18 cellular contexts compared by ENCODE assay signal in the genomic region with DNA sequence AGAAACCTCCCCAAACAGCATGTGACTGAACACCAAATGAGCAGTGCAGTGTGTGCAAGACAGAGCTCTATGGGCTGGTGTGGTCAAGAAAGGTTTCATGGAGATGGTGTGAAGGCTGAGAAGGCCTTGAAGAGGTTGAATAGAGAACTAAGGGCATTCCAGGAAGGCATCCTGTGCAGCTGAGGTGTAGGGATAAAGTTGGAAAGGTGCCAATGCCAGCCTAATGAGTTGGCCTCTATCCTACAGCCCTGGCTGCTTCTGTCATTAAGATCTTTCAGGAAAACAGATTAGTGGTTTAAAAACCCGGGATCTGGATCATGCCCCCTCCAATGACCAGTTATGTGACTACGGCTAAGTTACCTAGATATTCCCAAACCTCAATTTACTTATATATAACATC. TPM values are rescaled to one million over a fixed set of nuclear protein-coding genes. Genes with fewer than 3 reads are reported as not detected.
A peak's percentile ranks its signal among the peaks of the same experiment; 100 is the strongest.
DNase-seq lines count a peak whose midpoint lies in the region; ATAC-seq, FAIRE-seq and TF ChIP-seq lines count a peak whose summit lies in the region.
"Had no signal": no experiment of that assay in that cellular context is flagged by ENCODE, and none has a peak within 500 bp of the region (broad histone marks: within the 10 kb centered on the region; RNA-seq: fewer than 3 reads in every experiment).

No MANE protein-coding gene starts in this region.

- H3K9ac ChIP-seq in keratinocyte (ENCODE audit: control insufficient read depth, extremely low read depth, insufficient read depth, low read length), result no peak overlapping the region

- H3K9me1 ChIP-seq in keratinocyte (ENCODE audit: control insufficient read depth, extremely low read depth, insufficient read depth, low read length), result no peaks in the 10 kb centered on the region

- H3K4me3 ChIP-seq in keratinocyte (ENCODE audit: control insufficient read depth in 2 of 3, extremely low read depth in 1 of 3, insufficient read depth in 2 of 3, low read depth in 1 of 3, low read length in 3 of 3) (no peak overlapping the region), suprapubic skin (no peak overlapping the region)
- H3K4me3 ChIP-seq: A549 had no signal

- WGBS in suprapubic skin, result 96% methylated on average over 2 of the region's 2 CpGs

- DNase-seq in NCI-H345 (lab: John Stamatoyannopoulos, UW) (peak; percentile 36), NCI-H345 treated with DMSO at 0.1 percent for 48 hours (lab: John Stamatoyannopoulos, UW; ENCODE audit: unreplicated experiment) (no peak), HT-29 (ENCODE audit: low spot score) (peak; percentile 26), NCI-H2196 treated with DMSO at 0.1 percent for 48 hours (lab: John Stamatoyannopoulos, UW; ENCODE audit: unreplicated experiment) (peak; percentile 2), keratinocyte (ENCODE audit: low read depth, low spot score) (no peak), suprapubic skin (ENCODE audit: low spot score in 2 of 2) (no peak)
- DNase-seq in central memory CD4-positive, alpha-beta T cell, result no peak
- DNase-seq: Calu3, GOT3, Karpas-422, MV-4-11, NCI-H2171 treated with DMSO at 0.1 percent for 48 hours, NCI-H526 treated with DMSO at 0.1 percent for 48 hours, SHP77 treated with DMSO at 0.1 percent for 48 hours had no signal

- peaks cover 4% of the 10 kb centered on the region for H4K20me1 ChIP-seq in keratinocyte (ENCODE audit: control insufficient read depth, extremely low read depth, insufficient read depth, low read length)

- H3K4me1 ChIP-seq in keratinocyte (ENCODE audit: control insufficient read depth, extremely low read depth, insufficient read depth, low read length), result peaks cover 10% of the 10 kb centered on the region
- peaks cover 37% of the 10 kb centered on the region for H3K4me1 ChIP-seq in suprapubic skin

- TF ChIP-seq EP300 in suprapubic skin (IDR thresholded peaks at IDR 0.05), result no peak

- H3K79me2 ChIP-seq in keratinocyte (ENCODE audit: control insufficient read depth, insufficient read depth, low read length), result peaks cover 54% of the 10 kb centered on the region

- TF ChIP-seq CTCF in keratinocyte (optimal IDR thresholded peaks at IDR 0.05 in 1 of 3, IDR thresholded peaks at IDR 0.05 in 1 of 3, conservative IDR thresholded peaks at IDR 0.05 in 1 of 3; ENCODE audit: extremely low read depth in 1 of 3, insufficient read depth in 2 of 3, low read length in 3 of 3), result no peak
- no peak for TF ChIP-seq CTCF in suprapubic skin (IDR thresholded peaks at IDR 0.05)

- no peak overlapping the region for H2AFZ ChIP-seq in keratinocyte (ENCODE audit: control insufficient read depth, low read length)

- H3K27me3 ChIP-seq in keratinocyte (ENCODE audit: control insufficient read depth, extremely low read depth, insufficient read depth, low read length) (no peaks in the 10 kb centered on the region), suprapubic skin (no peaks in the 10 kb centered on the region)

- no peak overlapping the region for H3K4me2 ChIP-seq in keratinocyte (ENCODE audit: control insufficient read depth, extremely low read depth, insufficient read depth, low read depth, low read length)
- H3K4me2 ChIP-seq: A549 had no signal

- FAIRE-seq in keratinocyte (lab: Jason Lieb, UNC), result peak; percentile 9
- FAIRE-seq: A549, HepG2 had no signal

- TF ChIP-seq POLR2A in suprapubic skin (IDR thresholded peaks at IDR 0.05), result no peak

- H3K9me3 ChIP-seq in keratinocyte (ENCODE audit: control insufficient read depth, low read depth, low read length), result no peaks in the 10 kb centered on the region
- no peaks in the 10 kb centered on the region for H3K9me3 ChIP-seq in suprapubic skin
- H3K9me3 ChIP-seq: A549 had no signal

- dilution Hi-C loops in keratinocyte (cut with MboI; ENCODE audit: extremely low pct_ligation_motif_present, low sequenced_read_pairs), result no loop called here

- H3K36me3 ChIP-seq in keratinocyte (ENCODE audit: control insufficient read depth in 2 of 2, extremely low read depth in 1 of 2, insufficient read depth in 2 of 2, low read length in 2 of 2), result peaks cover 21 to 25% of the 10 kb centered on the region in 2 experiments
- peaks cover 37% of the 10 kb centered on the region for H3K36me3 ChIP-seq in suprapubic skin

- ATAC-seq in HG03095 (IDR thresholded peaks at IDR 0.05; ENCODE audit: unreplicated experiment), result no peak
- ATAC-seq: A549, HepG2 had no signal

- H3K27ac ChIP-seq in keratinocyte (ENCODE audit: control insufficient read depth, insufficient read depth, low read length) (no peak overlapping the region), suprapubic skin (no peak overlapping the region)
- H3K27ac ChIP-seq: A549, HL-60 had no signal

RNA-seq across cellular contexts. Expression of a gene that starts 4.0 kb away (rescaled TPM):
- 69.8 and 84.9 TPM in 2 replicates for total RNA-seq in HT-29 (2014; rRNA removed; shearing (Covaris generic))
- polyA plus RNA-seq in keratinocyte, result 93.6 to 97.4 TPM (median 96.0 TPM) in 3 replicates
- 55.2 TPM for polyA plus RNA-seq in keratinocyte (2011; ENCODE audit: low read depth)
- 86.5 and 89.9 TPM in 2 replicates for polyA plus RNA-seq in keratinocyte (2011; cell fraction: cytosol; rRNA removed)
- polyA plus RNA-seq in keratinocyte (2011; cell fraction: nucleus; rRNA removed), result 136 and 143 TPM in 2 replicates
- polyA plus RNA-seq in keratinocyte (2012; ENCODE audit: low replicate concordance), result 54.2 and 57.6 TPM in 2 replicates
- 86.2 to 94.1 TPM (median 89.9 TPM) in 3 replicates for polyA minus RNA-seq in keratinocyte
- 50.8 TPM for polyA minus RNA-seq in keratinocyte (2011; cell fraction: cytosol; rRNA and poly(A)+ RNA removed)
- polyA minus RNA-seq in keratinocyte (2011; cell fraction: nucleus; rRNA and poly(A)+ RNA removed), result 24.4 and 41.6 TPM in 2 replicates
- 10 to 100 TPM; 50.0 to 79.2 (median 59.4) TPM for total RNA-seq in suprapubic skin

RNA-seq across cellular contexts. Expression of a gene that starts 4.1 kb away (rescaled TPM):
- 26.6 and 27.2 TPM in 2 replicates for total RNA-seq in HT-29 (2014; rRNA removed; shearing (Covaris generic))
- 8.9 to 11.1 TPM (median 10.2 TPM) in 3 replicates for polyA plus RNA-seq in keratinocyte
- polyA plus RNA-seq in keratinocyte (2011; ENCODE audit: low read depth), result 3.4 TPM
- 5.1 and 8.9 TPM in 2 replicates for polyA plus RNA-seq in keratinocyte (2011; cell fraction: cytosol; rRNA removed)
- 19.4 and 22.7 TPM in 2 replicates for polyA plus RNA-seq in keratinocyte (2011; cell fraction: nucleus; rRNA removed)
- 4.5 and 8.1 TPM in 2 replicates for polyA plus RNA-seq in keratinocyte (2012; ENCODE audit: low replicate concordance)
- polyA minus RNA-seq in keratinocyte, result 4.7 to 16.0 TPM (median 5.3 TPM) in 3 replicates
- polyA minus RNA-seq in keratinocyte (2011; cell fraction: cytosol; rRNA and poly(A)+ RNA removed), result 9.2 TPM
- polyA minus RNA-seq in keratinocyte (2011; cell fraction: nucleus; rRNA and poly(A)+ RNA removed), result 7.0 and 7.4 TPM in 2 replicates
- total RNA-seq in suprapubic skin, result 1 to 10 TPM; 2.9 to 9.0 (median 5.7) TPM

RNA-seq across cellular contexts. Expression of a gene that starts 13.8 kb away (rescaled TPM):
- 52.1 and 74.7 TPM in 2 replicates for total RNA-seq in HT-29 (2014; rRNA removed; shearing (Covaris generic))
- 64.7 to 130 TPM (median 72.0 TPM) in 3 replicates for polyA plus RNA-seq in keratinocyte
- 91.7 TPM for polyA plus RNA-seq in keratinocyte (2011; ENCODE audit: low read depth)
- polyA plus RNA-seq in keratinocyte (2011; cell fraction: cytosol; rRNA removed), result 67.7 and 75.4 TPM in 2 replicates
- 293 and 301 TPM in 2 replicates for polyA plus RNA-seq in keratinocyte (2011; cell fraction: nucleus; rRNA removed)
- polyA plus RNA-seq in keratinocyte (2012; ENCODE audit: low replicate concordance), result 95.0 and 130 TPM in 2 replicates
- polyA minus RNA-seq in keratinocyte, result 205 to 374 TPM (median 259 TPM) in 3 replicates
- polyA minus RNA-seq in keratinocyte (2011; cell fraction: cytosol; rRNA and poly(A)+ RNA removed), result 93.6 TPM
- 223 and 351 TPM in 2 replicates for polyA minus RNA-seq in keratinocyte (2011; cell fraction: nucleus; rRNA and poly(A)+ RNA removed)
- total RNA-seq in suprapubic skin, result 100 to 1,000 TPM in 1 of 4 donors, 10 to 100 TPM in 3; 83.0 to 115 (median 95.1) TPM

RNA-seq across cellular contexts. Expression of a gene that starts 18.6 kb away (rescaled TPM):
- 24.3 and 30.6 TPM in 2 replicates for total RNA-seq in HT-29 (2014; rRNA removed; shearing (Covaris generic))
- polyA plus RNA-seq in keratinocyte, result 9.7 to 17.1 TPM (median 13.5 TPM) in 3 replicates
- 44.0 TPM for polyA plus RNA-seq in keratinocyte (2011; ENCODE audit: low read depth)
- polyA plus RNA-seq in keratinocyte (2011; cell fraction: cytosol; rRNA removed), result 3.7 and 6.5 TPM in 2 replicates
- polyA plus RNA-seq in keratinocyte (2011; cell fraction: nucleus; rRNA removed), result 66.6 and 68.3 TPM in 2 replicates
- 8.1 and 44.0 TPM in 2 replicates for polyA plus RNA-seq in keratinocyte (2012; ENCODE audit: low replicate concordance)
- polyA minus RNA-seq in keratinocyte, result 8.9 to 10.0 TPM (median 9.6 TPM) in 3 replicates
- polyA minus RNA-seq in keratinocyte (2011; cell fraction: cytosol; rRNA and poly(A)+ RNA removed), result 8.6 TPM
- 14.1 and 23.7 TPM in 2 replicates for polyA minus RNA-seq in keratinocyte (2011; cell fraction: nucleus; rRNA and poly(A)+ RNA removed)
- 100 to 1,000 TPM in 2 of 4 donors, 10 to 100 TPM in 2; 40.1 to 117 (median 77.1) TPM for total RNA-seq in suprapubic skin

RNA-seq across cellular contexts. Expression of a gene that starts 49.4 kb away (rescaled TPM):
- 0.21 and 0.38 TPM in 2 replicates for total RNA-seq in HT-29 (2014; rRNA removed; shearing (Covaris generic))
- polyA plus RNA-seq in keratinocyte, result 1.3 to 2.4 TPM (median 1.3 TPM) in 3 replicates
- polyA plus RNA-seq in keratinocyte (2011; ENCODE audit: low read depth), result 0.52 TPM
- 1.3 and 1.5 TPM in 2 replicates for polyA plus RNA-seq in keratinocyte (2011; cell fraction: cytosol; rRNA removed)
- 5.5 and 6.3 TPM in 2 replicates for polyA plus RNA-seq in keratinocyte (2011; cell fraction: nucleus; rRNA removed)
- polyA plus RNA-seq in keratinocyte (2012; ENCODE audit: low replicate concordance), result 1.2 and 3.9 TPM in 2 replicates
- 2.4 to 7.6 TPM (median 2.5 TPM) in 3 replicates for polyA minus RNA-seq in keratinocyte
- 4.6 TPM for polyA minus RNA-seq in keratinocyte (2011; cell fraction: cytosol; rRNA and poly(A)+ RNA removed)
- 2.7 and 3.3 TPM in 2 replicates for polyA minus RNA-seq in keratinocyte (2011; cell fraction: nucleus; rRNA and poly(A)+ RNA removed)
- 1 to 10 TPM; 1.5 to 7.4 (median 4.3) TPM for total RNA-seq in suprapubic skin
- total RNA-seq: HepG2 had no signal

Comparison
In these comparisons a context has a peak if more than half of its experiments do, and no peak if none do; other contexts are left out.
1. DNase-seq: peak in NCI-H345 (single experiment), HT-29 (single experiment) and NCI-H2196 treated with DMSO at 0.1 percent for 48 hours (single experiment); none in NCI-H345 treated with DMSO at 0.1 percent for 48 hours (single experiment), keratinocyte (single experiment), central memory CD4-positive, alpha-beta T cell (single experiment) and suprapubic skin (0 of 2).